9 cellular contexts compared by ENCODE assay signal in genomic region chr2:70191244-70191735, GRCh38. TPM values are rescaled to one million over a fixed set of nuclear protein-coding genes. Genes with fewer than 3 reads are reported as not detected.
DNase-seq lines count a peak whose midpoint lies in the region; ATAC-seq, FAIRE-seq and TF ChIP-seq lines count a peak whose summit lies in the region.
"Had no signal": no experiment of that assay in that cellular context is flagged by ENCODE, and none has a peak within 500 bp of the region (broad histone marks: within the 10 kb centered on the region; RNA-seq: fewer than 3 reads in every experiment).

No MANE protein-coding gene starts in this region.

- FAIRE-seq in pancreas (lab: Jason Lieb, UNC): no peak
- FAIRE-seq: frontal cortex had no signal

- H3K27me3 Mint-ChIP-seq in Caco-2 (ENCODE audit: insufficient read depth, unreplicated experiment): no peaks in the 10 kb centered on the region

- peaks cover 16% of the 10 kb centered on the region for H3K36me3 Mint-ChIP-seq in Caco-2 (ENCODE audit: insufficient read depth, unreplicated experiment)

- 58% methylated on average over 13 of the region's 13 CpGs for WGBS in pancreas, 2 donors

- DNase-seq in Caco-2: no peak
- no peak for DNase-seq in Peyer's patch
- DNase-seq in epithelial cell of prostate (ENCODE audit: low read depth, low spot score): no peak
- no peak for DNase-seq in pancreas
- no peak for DNase-seq in stimulated activated naive CD4-positive, alpha-beta T cell treated with Interleukin-2 at 50 U/mL for 16 hours (lab: John Stamatoyannopoulos, UW)
- DNase-seq in GDM1 (lab: John Stamatoyannopoulos, UW): no peak
- no peak for DNase-seq in NCI-H2196 treated with DMSO at 0.1 percent for 48 hours (lab: John Stamatoyannopoulos, UW; ENCODE audit: unreplicated experiment)

- intact Hi-C loops in Caco-2 (cut with micrococcal nuclease; ENCODE audit: unreplicated experiment) (loop anchor here (2.0 kb wide), 3 partner anchors 48 to 104 kb away; partner anchors contain the start of genes PCBP1 and TIA1), pancreas (cut with DNase I) (no loop called here)

- no peaks in the 10 kb centered on the region for H3K9me3 Mint-ChIP-seq in Caco-2 (ENCODE audit: unreplicated experiment)

- H3K4me1 ChIP-seq in Caco-2: 0 out of 2 replicates have a peak, but pooled peaks cover 6% of the 10 kb centered on the region
- H3K4me1 ChIP-seq in Peyer's patch: no peaks in the 10 kb centered on the region
- H3K4me1 ChIP-seq in pancreas: peaks cover 0 to 4% (median 0%) of the 10 kb centered on the region in 3 donors

- POLR2A ChIA-PET in Caco-2 (lab: Charles Lee): interaction anchor here (0.6 to 1.8 kb wide), 14 partner anchors 9 to 939 kb away, joined by 3 to 24 read pairs (median 5); partner anchors contain the start of genes MCEE, MXD1, PCYOX1 and SNRPG

- H3K4me1 Mint-ChIP-seq in Caco-2 (ENCODE audit: low read depth, unreplicated experiment): peaks cover 10% of the 10 kb centered on the region

- H3K36me3 ChIP-seq in Caco-2 (ENCODE audit: control insufficient read depth, insufficient read depth, low read length): no peaks in the 10 kb centered on the region
- H3K36me3 ChIP-seq in Peyer's patch: no peaks in the 10 kb centered on the region
- no peaks in the 10 kb centered on the region for H3K36me3 ChIP-seq in pancreas

- peak overlapping the region; percentile 97 for H3K27ac Mint-ChIP-seq in Caco-2 (ENCODE audit: unreplicated experiment)

- H3K27me3 ChIP-seq in Caco-2 (replicated peaks; ENCODE audit: control insufficient read depth, insufficient read depth, low read length): no peaks in the 10 kb centered on the region
- H3K27me3 ChIP-seq in Peyer's patch: no peaks in the 10 kb centered on the region
- no peaks in the 10 kb centered on the region for H3K27me3 ChIP-seq in pancreas

- H3K4me3 ChIP-seq in Caco-2 (ENCODE audit: low read depth, low read length) (no peak overlapping the region), Peyer's patch (peak overlapping the region in 3 of 4 donors; percentile 58 to 72 (median 67)), pancreas (peak overlapping the region in 3 of 4 donors; percentile 49 to 75 (median 70))

- H3K9me3 ChIP-seq in Caco-2 (no peaks in the 10 kb centered on the region), Peyer's patch (no peaks in the 10 kb centered on the region), pancreas (no peaks in the 10 kb centered on the region)

- H3K27ac ChIP-seq in Peyer's patch (peak overlapping the region; percentile 92 to 97 (median 95)), epithelial cell of prostate (peak overlapping the region; percentile 94), pancreas (peak overlapping the region; percentile 87 to 95 (median 92))

- ATAC-seq in pancreas: no peak
- no peak for ATAC-seq in GM21576 (IDR thresholded peaks at IDR 0.05; ENCODE audit: unreplicated experiment)

- BruUV-seq in Caco-2 (replicated peaks; lab: Mats Ljungman, UMichigan): no TSS peak

- peak overlapping the region; percentile 90 for H3K4me3 Mint-ChIP-seq in Caco-2 (ENCODE audit: unreplicated experiment)

- no peak for TF ChIP-seq CTCF in Caco-2 (IDR thresholded peaks at IDR 0.05; ENCODE audit: insufficient read depth in 1 of 2, low read depth in 1 of 2, low read length in 1 of 2, severe bottlenecking in 1 of 2, unreplicated experiment in 1 of 2)
- no peak for TF ChIP-seq CTCF in Peyer's patch (IDR thresholded peaks at IDR 0.05)
- no peak for TF ChIP-seq CTCF in pancreas (IDR thresholded peaks at IDR 0.05)

- TF ChIP-seq POLR2A in Peyer's patch (IDR thresholded peaks at IDR 0.05): no peak

- CTCF ChIA-PET in Caco-2 (lab: Charles Lee): interaction anchor here (0.6 to 1.1 kb wide), 5 partner anchors 8 to 277 kb away, joined by 3 to 9 read pairs (median 3); partner anchors contain the start of genes MXD1 and SNRPG

RNA-seq across cellular contexts. Expression of gene C2orf42, which starts 0.5 kb away (rescaled TPM):
- total RNA-seq in Caco-2 (2022): 12.7 and 14.8 TPM in 2 replicates
- 10 to 100 TPM; 10.3 to 18.7 (median 14.0) TPM for total RNA-seq in Peyer's patch
- total RNA-seq in pancreas: 10 to 100 TPM in 1 of 6 donors, 1 to 10 TPM in 5; 5.3 to 12.5 (median 7.2) TPM
- 1 to 10 TPM; 4.5 to 7.7 TPM for polyA plus RNA-seq in pancreas

RNA-seq across cellular contexts. Expression of gene TIA1, which starts 57.1 kb away (rescaled TPM):
- total RNA-seq in Caco-2 (2022): 146 and 149 TPM in 2 replicates
- total RNA-seq in Peyer's patch: 100 to 1,000 TPM; 132 to 229 (median 175) TPM
- total RNA-seq in pancreas: 10 to 100 TPM; 24.0 to 81.6 (median 38.6) TPM
- polyA plus RNA-seq in pancreas: 10 to 100 TPM; 47.3 to 87.2 TPM
